ENCODE assay signal across 11 cellular contexts in the genomic region with DNA sequence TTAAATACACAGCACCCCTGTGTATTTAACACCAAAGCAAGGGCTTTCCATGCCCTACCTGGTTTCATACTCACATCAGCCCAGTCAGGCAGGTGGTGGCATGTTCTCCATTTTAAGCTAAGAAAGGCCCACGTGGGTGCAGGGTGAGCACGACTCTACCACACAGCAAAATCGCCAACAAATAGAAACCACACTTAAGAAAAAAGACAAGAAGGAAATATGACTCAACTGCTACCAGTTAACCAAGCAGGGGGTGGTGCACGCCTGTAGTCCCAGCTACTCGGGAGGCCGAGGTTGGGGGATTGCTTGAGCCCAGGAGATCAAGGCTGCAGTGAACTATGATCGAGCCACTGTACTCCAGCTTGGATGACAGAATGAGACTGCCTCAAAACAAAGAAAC. TPM values are rescaled to one million over a fixed set of nuclear protein-coding genes. Genes with fewer than 3 reads are reported as not detected.
DNase-seq lines count a peak whose midpoint lies in the region; ATAC-seq and TF ChIP-seq lines count a peak whose summit lies in the region.
"Had no signal": no experiment of that assay in that cellular context is flagged by ENCODE, and none has a peak within 500 bp of the region (broad histone marks: within the 10 kb centered on the region; RNA-seq: fewer than 3 reads in every experiment).

No MANE protein-coding gene starts in this region.

- H2BK15ac ChIP-seq in mesenchymal stem cell (ENCODE audit: low read depth, poor library complexity, severe bottlenecking) = no peak overlapping the region

- H3K9ac ChIP-seq in DND-41 (ENCODE audit: low read depth, low read length) (no peak overlapping the region), MM.1S (ENCODE audit: low read length) (no peak overlapping the region), mesenchymal stem cell (ENCODE audit: low read length) (no peak overlapping the region)

- H3K36me3 Mint-ChIP-seq in activated naive CD4-positive, alpha-beta T cell treated with anti-CD3 and anti-CD28 coated beads, Interleukin-2, amount 50 U/mL, for 72 hours = peaks cover 4 to 22% of the 10 kb centered on the region in 2 donors
- H3K36me3 Mint-ChIP-seq: type B pancreatic cell had no signal

- H3K9me3 ChIP-seq in DND-41 (ENCODE audit: insufficient read depth, low read length, severe bottlenecking) (no peaks in the 10 kb centered on the region), MM.1S (replicated peaks; ENCODE audit: insufficient read depth, low read length) (no peaks in the 10 kb centered on the region), mesenchymal stem cell (ENCODE audit: control insufficient read depth, low read length) (no peaks in the 10 kb centered on the region)

- H3K14ac ChIP-seq in mesenchymal stem cell (ENCODE audit: low read length in 2 of 2) = no peak overlapping the region

- H2BK12ac ChIP-seq in mesenchymal stem cell (ENCODE audit: low read length in 2 of 2) = no peak overlapping the region

- no peak overlapping the region for H3K23ac ChIP-seq in mesenchymal stem cell (ENCODE audit: low read length in 2 of 2)

- H3K4me2 ChIP-seq in DND-41 (ENCODE audit: insufficient read depth, low read length) (no peak overlapping the region), MM.1S (ENCODE audit: low read depth, low read length) (peak overlapping the region; percentile 14; the same call in 1 of the 2 replicates), mesenchymal stem cell (ENCODE audit: low read length, poor library complexity, severe bottlenecking) (no peak overlapping the region)

- H3K27ac ChIP-seq in DND-41 (ENCODE audit: low read length) (no peak overlapping the region), MM.1S (ENCODE audit: low read length) (peak overlapping the region; percentile 48; the same call in 1 of the 2 replicates), mesenchymal stem cell (ENCODE audit: low read length, poor library complexity, severe bottlenecking) (no peak overlapping the region)
- H3K27ac ChIP-seq: SK-N-MC had no signal

- H3K4me3 ChIP-seq in DND-41 (ENCODE audit: low read depth in 1 of 2, low read length in 2 of 2) (no peak overlapping the region), MM.1S (ENCODE audit: low read length) (no peak overlapping the region), mesenchymal stem cell (ENCODE audit: insufficient read depth in 1 of 2, low read depth in 1 of 2, low read length in 2 of 2) (no peak overlapping the region)
- H3K4me3 ChIP-seq: SK-N-MC, skin epidermis had no signal

- no peak overlapping the region for H3K4ac ChIP-seq in mesenchymal stem cell (ENCODE audit: low read depth in 1 of 2, low read length in 2 of 2)

- H3K79me2 ChIP-seq in DND-41 (ENCODE audit: insufficient read depth, low read length) (no peaks in the 10 kb centered on the region), MM.1S (ENCODE audit: low read length) (peaks cover 98% of the 10 kb centered on the region)

- no peak overlapping the region for H2AFZ ChIP-seq in DND-41 (ENCODE audit: low read depth, low read length)
- H2AFZ ChIP-seq in MM.1S (ENCODE audit: low read length) = no peak overlapping the region
- H2AFZ ChIP-seq in mesenchymal stem cell (ENCODE audit: low read depth, low read length) = no peak overlapping the region

- 88% methylated on average over 6 of the region's 7 CpGs for WGBS in mesenchymal stem cell

- H3K79me1 ChIP-seq in mesenchymal stem cell (replicated peaks; ENCODE audit: low read length, poor library complexity, severe bottlenecking) = peaks cover 25% of the 10 kb centered on the region

- H3F3A ChIP-seq in MM.1S (ENCODE audit: insufficient read depth, low read length) = peaks cover 9% of the 10 kb centered on the region

- ATAC-seq in DND-41 (ENCODE audit: insufficient read depth, low read depth) = peak; percentile 35; the same call in 2 of the 3 replicates
- ATAC-seq in activated naive CD4-positive, alpha-beta T cell treated with anti-CD3 and anti-CD28 coated beads, Interleukin-2, amount 50 U/mL, for 72 hours = peak; percentile 58 to 73

- no peaks in the 10 kb centered on the region for H3K9me2 ChIP-seq in MM.1S (replicated peaks; ENCODE audit: insufficient read depth, low read length)

- TF ChIP-seq CTCF in DND-41 (IDR thresholded peaks at IDR 0.05; ENCODE audit: borderline replicate concordance, extremely low read depth, low read length, poor library complexity, severe bottlenecking) (no peak), MM.1S (IDR thresholded peaks at IDR 0.05; ENCODE audit: low read length) (no peak)

- no peak overlapping the region for H2BK5ac ChIP-seq in mesenchymal stem cell (ENCODE audit: low read depth, low read length, poor library complexity, severe bottlenecking)

- H2AK5ac ChIP-seq in mesenchymal stem cell (ENCODE audit: low read length, severe bottlenecking) = no peak overlapping the region

- H4K91ac ChIP-seq in mesenchymal stem cell (ENCODE audit: low read length) = no peak overlapping the region

- no peak overlapping the region for H3K18ac ChIP-seq in mesenchymal stem cell (ENCODE audit: low read depth in 1 of 2, low read length in 2 of 2)

- no peaks in the 10 kb centered on the region for H3K36me3 ChIP-seq in DND-41 (ENCODE audit: insufficient read depth, low read length)
- H3K36me3 ChIP-seq in MM.1S (replicated peaks; ENCODE audit: insufficient read depth, low read length) = peaks cover 2% of the 10 kb centered on the region; the same call in 1 of the 2 replicates
- H3K36me3 ChIP-seq in mesenchymal stem cell (ENCODE audit: control insufficient read depth in 1 of 2, insufficient read depth in 2 of 2, low read depth in 1 of 2, low read length in 2 of 2) = peaks cover 0 to 14% of the 10 kb centered on the region in 2 experiments

- H3K27me3 ChIP-seq in DND-41 (ENCODE audit: insufficient read depth, low read length, poor library complexity) = no peaks in the 10 kb centered on the region
- H3K27me3 ChIP-seq in MM.1S (replicated peaks; ENCODE audit: insufficient read depth, low read length) = no peaks in the 10 kb centered on the region
- H3K27me3 ChIP-seq in mesenchymal stem cell (ENCODE audit: control insufficient read depth in 1 of 2, insufficient read depth in 1 of 2, low read length in 2 of 2) = no peaks in the 10 kb centered on the region

- H4K20me1 ChIP-seq in DND-41 (ENCODE audit: insufficient read depth, low read length) = peaks cover 17% of the 10 kb centered on the region; the same call in 1 of the 2 replicates
- no peaks in the 10 kb centered on the region for H4K20me1 ChIP-seq in MM.1S (ENCODE audit: insufficient read depth, low read length)

- H3K4me1 ChIP-seq in DND-41 (ENCODE audit: insufficient read depth, low read length) (no peaks in the 10 kb centered on the region), MM.1S (ENCODE audit: low read length) (peaks cover 29% of the 10 kb centered on the region), mesenchymal stem cell (ENCODE audit: control insufficient read depth, insufficient read depth, low read depth, low read length) (peaks cover 8% of the 10 kb centered on the region)

- H4K8ac ChIP-seq in mesenchymal stem cell (ENCODE audit: low read length) = no peak overlapping the region

- H3K9me3 Mint-ChIP-seq in activated naive CD4-positive, alpha-beta T cell treated with anti-CD3 and anti-CD28 coated beads, Interleukin-2, amount 50 U/mL, for 72 hours = peaks cover 0 to 4% of the 10 kb centered on the region in 2 donors
- H3K9me3 Mint-ChIP-seq: type B pancreatic cell had no signal

- no peak overlapping the region for H2BK120ac ChIP-seq in mesenchymal stem cell (ENCODE audit: low read depth, low read length)

- DNase-seq in DND-41 (peak; percentile 11), MM.1S (peak; percentile 67), NCI-H2196 treated with DMSO at 0.1 percent for 48 hours (lab: John Stamatoyannopoulos, UW; ENCODE audit: unreplicated experiment) (no peak), SW480 (ENCODE audit: low spot score) (no peak), mesenchymal stem cell (no peak), cerebellum (ENCODE audit: low spot score) (no peak)
- DNase-seq in activated naive CD4-positive, alpha-beta T cell treated with anti-CD3 and anti-CD28 coated beads, Interleukin-2, amount 50 U/mL, for 72 hours (ENCODE audit: low spot score in 2 of 2) = no peak
- peak; percentile 9 to 33 for DNase-seq in stimulated activated CD4-positive, alpha-beta T cell treated with anti-CD3 and anti-CD28 coated beads, Interleukin-15, amount 100 ng/mL, for 48 hours (ENCODE audit: low read depth in 2 of 2)

- H3K27ac Mint-ChIP-seq in activated naive CD4-positive, alpha-beta T cell treated with anti-CD3 and anti-CD28 coated beads, Interleukin-2, amount 50 U/mL, for 72 hours = peak overlapping the region in 1 of 2 donors; percentile 59
- H3K27ac Mint-ChIP-seq: type B pancreatic cell had no signal

RNA-seq across cellular contexts. Expression of gene TFIP11, which starts 35.2 kb away (rescaled TPM):
- 10 to 100 TPM; 45.5 to 49.3 TPM for total RNA-seq in activated naive CD4-positive, alpha-beta T cell treated with anti-CD3 and anti-CD28 coated beads, Interleukin-2, amount 50 U/mL, for 72 hours
- 17.0 TPM for polyA plus RNA-seq in mesenchymal stem cell (2013, experiment 1 of 2)
- 20.7 TPM for polyA plus RNA-seq in mesenchymal stem cell (2013, experiment 2 of 2)
- 22.8 TPM for total RNA-seq in cerebellum

RNA-seq across cellular contexts. Expression of gene TPST2, which starts 42.5 kb away (rescaled TPM):
- total RNA-seq in activated naive CD4-positive, alpha-beta T cell treated with anti-CD3 and anti-CD28 coated beads, Interleukin-2, amount 50 U/mL, for 72 hours = 10 to 100 TPM; 15.4 to 26.9 TPM
- polyA plus RNA-seq in mesenchymal stem cell (2013, experiment 1 of 2) = 15.3 TPM
- polyA plus RNA-seq in mesenchymal stem cell (2013, experiment 2 of 2) = 16.3 TPM
- 8.3 TPM for total RNA-seq in cerebellum

Comparison
In these comparisons a context has a peak if more than half of its experiments do, and no peak if none do; other contexts are left out.
1. DNase-seq: peak in DND-41 (single experiment), MM.1S (single experiment) and stimulated activated CD4-positive, alpha-beta T cell treated with anti-CD3 and anti-CD28 coated beads, Interleukin-15, amount 100 ng/mL, for 48 hours (2 of 2); none in activated naive CD4-positive, alpha-beta T cell treated with anti-CD3 and anti-CD28 coated beads, Interleukin-2, amount 50 U/mL, for 72 hours (0 of 2), NCI-H2196 treated with DMSO at 0.1 percent for 48 hours (single experiment), SW480 (single experiment), mesenchymal stem cell (single experiment) and cerebellum (single experiment).